ENCODE assay signal across 10 cellular contexts in genomic region chr14:57833304-57833703, GRCh38. TPM values are rescaled to one million over a fixed set of nuclear protein-coding genes. Genes with fewer than 3 reads are reported as not detected.
DNase-seq lines count a peak whose midpoint lies in the region; ATAC-seq and TF ChIP-seq lines count a peak whose summit lies in the region.
"Had no signal": no experiment of that assay in that cellular context is flagged by ENCODE, and none has a peak within 500 bp of the region (broad histone marks: within the 10 kb centered on the region; RNA-seq: fewer than 3 reads in every experiment).

No MANE protein-coding gene starts in this region.

- no peak for ATAC-seq in GM21576 (IDR thresholded peaks at IDR 0.05; ENCODE audit: unreplicated experiment)
- ATAC-seq in GM18870 (IDR thresholded peaks at IDR 0.05; ENCODE audit: unreplicated experiment): no peak
- ATAC-seq: naive thymus-derived CD4-positive, alpha-beta T cell had no signal

- H3K27me3 ChIP-seq in BJ (ENCODE audit: control insufficient read depth, insufficient read depth, low read length) (peaks cover 2% of the 10 kb centered on the region), HAP-1 (ENCODE audit: low read depth) (no peaks in the 10 kb centered on the region; the same call in 1 of the 2 replicates)

- TF ChIP-seq CTCF in BJ (IDR thresholded peaks at IDR 0.05; ENCODE audit: insufficient read depth, low read depth, low read length): no peak

- H3K9me3 ChIP-seq in HAP-1: no peaks in the 10 kb centered on the region

- POLR2A ChIA-PET in BJ (lab: Charles Lee): no interaction called here

- no peaks in the 10 kb centered on the region for H3K4me1 ChIP-seq in HAP-1

- no peak overlapping the region for H3K4me3 ChIP-seq in BJ (ENCODE audit: low read depth, low read length)
- no peak overlapping the region for H3K4me3 ChIP-seq in HAP-1

- H3K36me3 ChIP-seq in BJ (ENCODE audit: control insufficient read depth, insufficient read depth, low read length): no peaks in the 10 kb centered on the region
- H3K36me3 ChIP-seq in HAP-1 (replicated peaks): no peaks in the 10 kb centered on the region

- CTCF ChIA-PET in BJ (lab: Yijun Ruan, JAX): no interaction called here

- in situ Hi-C loops in HAP-1 (cut with MboI; ENCODE audit: low sequenced_read_pairs): no loop called here

- DNase-seq in BJ (ENCODE audit: low read depth) (peak; percentile 75), LoVo (ENCODE audit: low spot score) (peak; percentile 69), dedifferentiated amniotic fluid mesenchymal stem cell (ENCODE audit: extremely low spot score) (peak; percentile 25), occipital lobe (lab: John Stamatoyannopoulos, UW) (peak; percentile 3), HAP-1 (ENCODE audit: low spot score in 2 of 2) (no peak), iPS-NIHi11 (ENCODE audit: low spot score) (no peak)
- DNase-seq: activated CD8-positive, alpha-beta memory T cell treated with anti-CD3 and anti-CD28 coated beads, Interleukin-2, amount 50 U/mL, for 48 hours; naive thymus-derived CD4-positive, alpha-beta T cell had no signal

RNA-seq across cellular contexts. Expression of gene SLC35F4, which starts 32.6 kb away (rescaled TPM):
- not detected in 2 replicates for polyA plus RNA-seq in BJ (2011; rRNA removed)
- polyA minus RNA-seq in BJ (2011; rRNA and poly(A)+ RNA removed): not detected in 2 replicates
- total RNA-seq in occipital lobe: 1.6 TPM
- total RNA-seq: naive thymus-derived CD4-positive, alpha-beta T cell had no signal
- polyA plus RNA-seq: naive thymus-derived CD4-positive, alpha-beta T cell had no signal

Comparison
In these comparisons a context has a peak if more than half of its experiments do, and no peak if none do; other contexts are left out.
1. DNase-seq: peak in BJ (single experiment), LoVo (single experiment), dedifferentiated amniotic fluid mesenchymal stem cell (single experiment) and occipital lobe (single experiment); none in HAP-1 (0 of 2) and iPS-NIHi11 (single experiment).